In the genomic region with DNA sequence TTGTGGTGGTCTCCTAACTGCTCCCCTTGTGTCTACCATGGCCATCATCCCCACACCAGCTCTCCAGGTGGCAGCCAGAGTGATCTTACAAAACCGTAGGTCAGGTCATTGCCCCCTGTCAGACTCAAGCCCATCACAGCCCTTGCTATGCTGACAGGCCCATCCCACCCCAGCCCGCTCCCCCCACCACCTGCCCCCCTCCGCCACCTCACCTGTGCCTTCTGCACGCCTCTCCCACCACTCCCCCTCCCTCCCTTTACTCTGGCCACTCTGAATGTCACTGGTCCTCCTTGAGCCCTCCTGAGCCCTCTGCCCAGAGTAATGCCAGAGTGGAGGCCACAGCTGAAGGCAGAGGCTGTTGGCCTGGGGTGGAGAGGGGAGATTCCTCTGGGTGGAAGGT, we compare ENCODE assay signal across 10 cellular contexts. TPM values are rescaled to one million over a fixed set of nuclear protein-coding genes. Genes with fewer than 3 reads are reported as not detected.
DNase-seq lines count a peak whose midpoint lies in the region; ATAC-seq, FAIRE-seq and TF ChIP-seq lines count a peak whose summit lies in the region.
"Had no signal": no experiment of that assay in that cellular context is flagged by ENCODE, and none has a peak within 500 bp of the region (broad histone marks: within the 10 kb centered on the region; RNA-seq: fewer than 3 reads in every experiment).

No MANE protein-coding gene starts in this region.

- FAIRE-seq in astrocyte (lab: Jason Lieb, UNC) = no peak
- peak; percentile 23 for FAIRE-seq in urothelium cell line (lab: Jason Lieb, UNC)

- no peaks in the 10 kb centered on the region for H3K9me3 Mint-ChIP-seq in astrocyte (ENCODE audit: unreplicated experiment)

- intact Hi-C loops in left ventricle myocardium inferior (cut with micrococcal nuclease) = no loop called here
- intact Hi-C loops in left cardiac atrium (cut with DNase I) = loop anchor here (5.0 kb wide), 1 partner anchor 461 kb away; no protein-coding TSS in a partner anchor
- intact Hi-C loops in mucosa of descending colon (cut with DNase I, micrococcal nuclease) = loop anchor here in 1 of 2 donors (5.0 kb wide), 1 partner anchor 211 kb away; no protein-coding TSS in a partner anchor

- TF ChIP-seq POLR2A in gastroesophageal sphincter (IDR thresholded peaks at IDR 0.05) = no peak

- H3K36me3 ChIP-seq in left ventricle myocardium inferior (peaks cover 7% of the 10 kb centered on the region), astrocyte (ENCODE audit: insufficient read depth, low read length) (no peaks in the 10 kb centered on the region), mucosa of stomach (ENCODE audit: control insufficient read depth, insufficient read depth, low read length) (no peaks in the 10 kb centered on the region), mucosa of descending colon (ENCODE audit: low read depth) (no peaks in the 10 kb centered on the region), gastroesophageal sphincter (peaks cover 0 to 4% of the 10 kb centered on the region in 2 donors)

- TF ChIP-seq CTCF in left ventricle myocardium inferior (IDR thresholded peaks at IDR 0.05; ENCODE audit: borderline replicate concordance) = no peak
- TF ChIP-seq CTCF in astrocyte (IDR thresholded peaks at IDR 0.05; ENCODE audit: insufficient read depth, low read depth, low read length) = no peak
- TF ChIP-seq CTCF in mucosa of descending colon (IDR thresholded peaks at IDR 0.05) = no peak
- TF ChIP-seq CTCF in gastroesophageal sphincter (IDR thresholded peaks at IDR 0.05) = no peak

- DNase-seq in left ventricle myocardium inferior (no peak), left cardiac atrium (no peak), astrocyte (ENCODE audit: low read depth) (no peak), urothelium cell line (ENCODE audit: low spot score) (no peak), middle frontal gyrus (ENCODE audit: extremely low spot score, low spot score) (no peak), mucosa of descending colon (no peak)

- H3K27ac Mint-ChIP-seq in astrocyte (ENCODE audit: unreplicated experiment) = no peak overlapping the region

- H3K27ac ChIP-seq in left ventricle myocardium inferior (replicated peaks) = no peak overlapping the region
- no peak overlapping the region for H3K27ac ChIP-seq in astrocyte (ENCODE audit: low read depth, low read length)
- peak overlapping the region in 1 of 4 donors; percentile 86 for H3K27ac ChIP-seq in gastroesophageal sphincter

- H3K9me3 ChIP-seq in left ventricle myocardium inferior (replicated peaks) (no peaks in the 10 kb centered on the region), astrocyte (ENCODE audit: insufficient read depth, low read depth, low read length) (no peaks in the 10 kb centered on the region), mucosa of stomach (ENCODE audit: control insufficient read depth, low read length) (no peaks in the 10 kb centered on the region), mucosa of descending colon (no peaks in the 10 kb centered on the region), gastroesophageal sphincter (no peaks in the 10 kb centered on the region)

- peaks cover 7% of the 10 kb centered on the region for H3K79me2 ChIP-seq in astrocyte (ENCODE audit: insufficient read depth, low read length)

- H3K4me1 ChIP-seq in left ventricle myocardium inferior = peaks cover 56% of the 10 kb centered on the region
- peaks cover 55% of the 10 kb centered on the region for H3K4me1 ChIP-seq in astrocyte (ENCODE audit: insufficient read depth, low read length)
- peaks cover 45% of the 10 kb centered on the region for H3K4me1 ChIP-seq in mucosa of stomach (ENCODE audit: control insufficient read depth, insufficient read depth, low read length)
- peaks cover 28% of the 10 kb centered on the region for H3K4me1 ChIP-seq in mucosa of descending colon (ENCODE audit: low read depth)
- peaks cover 0 to 35% (median 4%) of the 10 kb centered on the region in 3 donors for H3K4me1 ChIP-seq in gastroesophageal sphincter

- H2AFZ ChIP-seq in astrocyte (ENCODE audit: low read depth, low read length) = peak overlapping the region; percentile 100

- peak overlapping the region; percentile 100 for H3K4me2 ChIP-seq in astrocyte (ENCODE audit: low read length)

- peak overlapping the region; percentile 94 for H3K4me3 Mint-ChIP-seq in astrocyte (ENCODE audit: unreplicated experiment)

- 87% methylated on average over 2 of the region's 4 CpGs; no CpG with 5 or more reads in 1 of the 2 donors for WGBS in gastroesophageal sphincter (ENCODE audit: low coverage in 1 of 2), 2 donors

- ATAC-seq in left cardiac atrium (no peak), mucosa of descending colon (no peak), gastroesophageal sphincter (no peak)

- H3K4me1 Mint-ChIP-seq in astrocyte (ENCODE audit: low read depth, unreplicated experiment) = peaks cover 54% of the 10 kb centered on the region

- TF ChIP-seq EP300 in gastroesophageal sphincter (IDR thresholded peaks at IDR 0.05) = no peak

- H3K27me3 ChIP-seq in left ventricle myocardium inferior (ENCODE audit: low read depth) (no peaks in the 10 kb centered on the region), astrocyte (ENCODE audit: insufficient read depth, low read length) (no peaks in the 10 kb centered on the region), mucosa of stomach (ENCODE audit: control insufficient read depth, insufficient read depth, low read length) (no peaks in the 10 kb centered on the region), gastroesophageal sphincter (no peaks in the 10 kb centered on the region)

- no peaks in the 10 kb centered on the region for H3K27me3 Mint-ChIP-seq in astrocyte (ENCODE audit: low read depth, unreplicated experiment)

- H3K9ac ChIP-seq in astrocyte (ENCODE audit: low read length) (no peak overlapping the region), mucosa of stomach (ENCODE audit: low read length) (peak overlapping the region; percentile 94)

- no peaks in the 10 kb centered on the region for H4K20me1 ChIP-seq in astrocyte (ENCODE audit: insufficient read depth, low read length)

- H3K4me3 ChIP-seq in left ventricle myocardium inferior = peak overlapping the region; percentile 90
- no peak overlapping the region for H3K4me3 ChIP-seq in astrocyte (ENCODE audit: insufficient read depth, low read depth, low read length)
- peak overlapping the region; percentile 100 for H3K4me3 ChIP-seq in mucosa of stomach (ENCODE audit: low read length)
- no peak overlapping the region for H3K4me3 ChIP-seq in mucosa of descending colon
- peak overlapping the region in 1 of 2 donors; percentile 67 for H3K4me3 ChIP-seq in gastroesophageal sphincter

- H3K36me3 Mint-ChIP-seq in astrocyte (ENCODE audit: low read depth, unreplicated experiment) = peaks cover 6% of the 10 kb centered on the region

RNA-seq across cellular contexts. Expression of a gene that starts 28.5 kb away (rescaled TPM):
- not detected for total RNA-seq in left ventricle myocardium inferior
- not detected for total RNA-seq in left cardiac atrium
- not detected in 2 replicates for total RNA-seq in astrocyte
- total RNA-seq in mucosa of descending colon = not detected
- total RNA-seq in gastroesophageal sphincter = not detected
- total RNA-seq: fibroblast of lung, posterior vena cava had no signal

RNA-seq across cellular contexts. Expression of a gene that starts 44.6 kb away (rescaled TPM):
- total RNA-seq in left ventricle myocardium inferior (not detected), left cardiac atrium (not detected), astrocyte (not detected in 2 replicates), mucosa of descending colon (not detected), gastroesophageal sphincter (not detected)
- total RNA-seq: fibroblast of lung, posterior vena cava had no signal

Comparison
In these comparisons a context has a peak if more than half of its experiments do, and no peak if none do; other contexts are left out.
1. H3K4me3 ChIP-seq: peak in left ventricle myocardium inferior (single experiment) and mucosa of stomach (single experiment); none in astrocyte (single experiment) and mucosa of descending colon (single experiment).